Comparison of ENCODE assay signal across 7 cellular contexts in the genomic region with DNA sequence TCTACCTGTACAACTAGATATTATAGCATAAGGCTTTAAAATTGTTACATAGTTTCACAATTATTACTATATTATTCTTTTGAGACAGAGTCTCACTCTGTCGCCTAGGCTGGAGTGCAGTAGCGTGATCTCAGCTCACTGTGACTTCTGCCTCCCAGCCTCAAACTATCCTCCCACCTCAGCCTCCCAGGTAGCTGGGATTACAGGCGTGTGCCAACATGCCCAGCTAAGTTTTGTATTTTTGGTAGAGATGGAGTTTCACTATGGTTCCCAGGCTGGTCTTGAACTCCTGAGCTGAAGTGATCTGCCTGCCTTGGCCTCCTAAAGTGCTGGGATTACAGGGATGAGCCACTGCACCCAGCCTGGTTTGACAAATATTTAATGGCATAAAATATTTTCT.
DNase-seq lines count a peak whose midpoint lies in the region; ATAC-seq and TF ChIP-seq lines count a peak whose summit lies in the region.
"Not testable (repeated sequence)": the region's sequence is repeated elsewhere in the genome, so short reads cannot be mapped to it uniquely, and the experiment has no call there.

No MANE protein-coding gene starts in this region.

- peak overlapping the region in 3 of 11 experiments; percentile 5 to 24 (median 8); a peak in 2 of 22 replicates for H3K27ac ChIP-seq in BLaER1 treated with 17β-estradiol and CSF1 and Interleukin-3, amounts not matched to agents 10 nM and 100 nM
- H3K27ac ChIP-seq in ascending aorta = peak overlapping the region; percentile 66 to 82
- H3K27ac ChIP-seq in dorsolateral prefrontal cortex = peak overlapping the region in 45 of 59 donors; percentile 0 to 87 (median 73)
- H3K27ac ChIP-seq in right atrium auricular region = peak overlapping the region; percentile 35 to 47
- not testable (repeated sequence) for H3K27ac ChIP-seq in psoas muscle
- peak overlapping the region; percentile 63 to 77 for H3K27ac ChIP-seq in tibial artery

- H3K9me3 ChIP-seq in BLaER1 treated with 17β-estradiol and CSF1 and Interleukin-3, amounts not matched to agents 10 nM and 100 nM (replicated peaks in 1 of 11); ascending aorta; right atrium auricular region; psoas muscle; tibial artery: not testable (repeated sequence)

- 83 to 92% (median 89%) methylated on average over 3 of the region's 3 CpGs for WGBS in psoas muscle, 3 donors

- TF ChIP-seq POLR2A in NB4 (IDR thresholded peaks at IDR 0.05; ENCODE audit: extremely low read depth, insufficient read length) = not testable (repeated sequence)

- H3K4me3 ChIP-seq in BLaER1 treated with 17β-estradiol and CSF1 and Interleukin-3, amounts not matched to agents 10 nM and 100 nM = peak overlapping the region in 5 of 10 experiments; percentile 6 to 80 (median 71); a peak in 8 of 20 replicates
- H3K4me3 ChIP-seq in NB4 (ENCODE audit: low read depth, low read length) (peak overlapping the region; percentile 91), ascending aorta (peak overlapping the region; percentile 24 to 48), dorsolateral prefrontal cortex (peak overlapping the region in 33 of 59 donors; percentile 4 to 62 (median 42)), psoas muscle (peak overlapping the region; percentile 28), tibial artery (peak overlapping the region in 1 of 2 donors; percentile 15)
- H3K4me3 ChIP-seq in right atrium auricular region = not testable (repeated sequence)

- H3K9ac ChIP-seq in BLaER1 treated with 17β-estradiol and CSF1 and Interleukin-3, amounts not matched to agents 10 nM and 100 nM = peak overlapping the region in 4 of 11 experiments; percentile 31 to 86 (median 48); a peak in 5 of 22 replicates

- intact Hi-C loops in ascending aorta (cut with DNase I) (loop anchor here (2.0 kb wide), 1 partner anchor 15 kb away; no protein-coding TSS in a partner anchor), dorsolateral prefrontal cortex (cut with DNase I) (loop anchor here in 1 of 2 donors (1.0 kb wide), 1 partner anchor 9 kb away; no protein-coding TSS in a partner anchor)
- intact Hi-C loops in psoas muscle (cut with DNase I); tibial artery (cut with DNase I; ENCODE audit: low total_unique reads): not testable (repeated sequence)

- H3K4me2 ChIP-seq in BLaER1 treated with 17β-estradiol and CSF1 and Interleukin-3, amounts not matched to agents 10 nM and 100 nM = peak overlapping the region; percentile 24 to 98 (median 95); a peak in 20 of 22 replicates

- H4K20me1 ChIP-seq in BLaER1 treated with 17β-estradiol and CSF1 and Interleukin-3, amounts not matched to agents 10 nM and 100 nM = peaks cover 0 to 64% (median 40%) of the 10 kb centered on the region in 11 experiments; a peak in 17 of 22 replicates

- H3K27me3 ChIP-seq in BLaER1 treated with 17β-estradiol and CSF1 and Interleukin-3, amounts not matched to agents 10 nM and 100 nM; ascending aorta; dorsolateral prefrontal cortex; right atrium auricular region; psoas muscle (ENCODE audit: insufficient read depth in 3 of 3, low read length in 2 of 3); tibial artery: not testable (repeated sequence)

- TF ChIP-seq CTCF in NB4 (IDR thresholded peaks at IDR 0.05; ENCODE audit: low read depth, low read length); ascending aorta (IDR thresholded peaks at IDR 0.05); dorsolateral prefrontal cortex (IDR thresholded peaks at IDR 0.05 in 54 of 56, conservative IDR thresholded peaks at IDR 0.05 in 2 of 56; ENCODE audit: low read depth in 1 of 56, partially characterized antibody in 56 of 56); right atrium auricular region (IDR thresholded peaks at IDR 0.05); psoas muscle (IDR thresholded peaks at IDR 0.05); tibial artery (IDR thresholded peaks at IDR 0.05): not testable (repeated sequence)

- peaks cover 0 to 46% (median 21%) of the 10 kb centered on the region in 11 experiments; a peak in 11 of 22 replicates for H3K36me3 ChIP-seq in BLaER1 treated with 17β-estradiol and CSF1 and Interleukin-3, amounts not matched to agents 10 nM and 100 nM
- H3K36me3 ChIP-seq in ascending aorta; right atrium auricular region; psoas muscle (ENCODE audit: insufficient read depth in 1 of 2, low read depth in 1 of 2); tibial artery: not testable (repeated sequence)

- not testable (repeated sequence) for DNase-seq in NB4 (ENCODE audit: low read depth); ascending aorta (ENCODE audit: low spot score in 2 of 2); dorsolateral prefrontal cortex; right atrium auricular region (ENCODE audit: low spot score); psoas muscle; tibial artery

- peaks cover 54 to 93% (median 69%) of the 10 kb centered on the region in 10 experiments for H3K4me1 ChIP-seq in BLaER1 treated with 17β-estradiol and CSF1 and Interleukin-3, amounts not matched to agents 10 nM and 100 nM
- H3K4me1 ChIP-seq in ascending aorta (peaks cover 3 to 39% of the 10 kb centered on the region in 2 donors), right atrium auricular region (peaks cover 0 to 20% of the 10 kb centered on the region in 2 donors), tibial artery (peaks cover 0 to 75% (median 17%) of the 10 kb centered on the region in 4 donors)
- H3K4me1 ChIP-seq in psoas muscle = not testable (repeated sequence)

- not testable (repeated sequence) for ATAC-seq in psoas muscle
